In the genomic region with DNA sequence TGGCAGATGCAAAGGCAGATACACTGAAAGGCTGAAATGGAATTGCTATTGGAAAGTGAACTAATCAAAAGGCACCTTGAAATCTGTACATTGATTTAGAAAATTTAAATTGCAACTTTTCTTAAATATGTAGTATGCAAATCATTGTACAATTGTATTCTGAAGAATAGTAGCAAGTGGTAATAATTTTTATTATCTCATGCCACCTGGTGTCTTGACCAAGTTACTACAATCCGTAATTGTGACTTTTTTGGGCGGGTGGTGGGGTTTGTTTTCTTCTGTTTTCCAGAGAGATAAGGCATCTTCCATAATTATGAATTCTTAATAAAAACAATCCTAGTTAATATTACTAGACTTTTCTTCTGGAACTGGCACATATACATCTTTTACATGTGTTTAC, we compare ENCODE assay signal across 9 cellular contexts. TPM values are rescaled to one million over a fixed set of nuclear protein-coding genes. Genes with fewer than 3 reads are reported as not detected.
DNase-seq lines count a peak whose midpoint lies in the region; ATAC-seq and TF ChIP-seq lines count a peak whose summit lies in the region.
"Had no signal": no experiment of that assay in that cellular context is flagged by ENCODE, and none has a peak within 500 bp of the region (broad histone marks: within the 10 kb centered on the region; RNA-seq: fewer than 3 reads in every experiment).

No MANE protein-coding gene starts in this region.

- H3K27ac ChIP-seq in WERI-Rb-1 (no peak overlapping the region), vagina (no peak overlapping the region)

- 0 out of 2 replicates have a peak, but pooled peaks have one; percentile 14 for TF ChIP-seq CTCF in WERI-Rb-1 (IDR thresholded peaks at IDR 0.05; ENCODE audit: low read depth, low read length)
- peak in 2 of 3 experiments; percentile 10 to 35 for TF ChIP-seq CTCF in vagina (IDR thresholded peaks at IDR 0.05)

- H3K4me1 ChIP-seq in vagina = no peaks in the 10 kb centered on the region

- H3K36me3 ChIP-seq in WERI-Rb-1 (no peaks in the 10 kb centered on the region), vagina (no peaks in the 10 kb centered on the region)

- peaks cover 8% of the 10 kb centered on the region for H3K4me1 Mint-ChIP-seq in stimulated activated naive CD8-positive, alpha-beta T cell treated with anti-CD3 and anti-CD28 coated beads, Interleukin-15, amount 100 ng/mL, for 72 hours

- no peak overlapping the region for H3K27ac Mint-ChIP-seq in stimulated activated naive CD8-positive, alpha-beta T cell treated with anti-CD3 and anti-CD28 coated beads, Interleukin-15, amount 100 ng/mL, for 72 hours
- H3K27ac Mint-ChIP-seq: dendritic cell treated with granulocyte-macrophage colony-stimulating factor and Interleukin-4, amounts not matched to agents 40 ng/mL and 50 ng/mL, for 4 days had no signal

- H3K9me3 ChIP-seq in WERI-Rb-1 (ENCODE audit: severe bottlenecking) (no peaks in the 10 kb centered on the region), vagina (no peaks in the 10 kb centered on the region)

- intact Hi-C loops in vagina (cut with DNase I) = no loop called here

- H3K4me3 Mint-ChIP-seq in stimulated activated naive CD8-positive, alpha-beta T cell treated with anti-CD3 and anti-CD28 coated beads, Interleukin-15, amount 100 ng/mL, for 72 hours = no peak overlapping the region
- H3K4me3 Mint-ChIP-seq: dendritic cell treated with granulocyte-macrophage colony-stimulating factor and Interleukin-4, amounts not matched to agents 40 ng/mL and 50 ng/mL, for 4 days had no signal

- TF ChIP-seq POLR2A in vagina (IDR thresholded peaks at IDR 0.05) = no peak

- no peak for ATAC-seq in stimulated activated naive CD8-positive, alpha-beta T cell treated with anti-CD3 and anti-CD28 coated beads, Interleukin-15, Interleukin-2, amounts not matched to agents 100 U/mL and 50 U/mL, for 24 hours
- no peak for ATAC-seq in stimulated activated naive CD8-positive, alpha-beta T cell treated with anti-CD3 and anti-CD28 coated beads, Interleukin-15, amount 100 ng/mL, for 72 hours
- ATAC-seq in GM21515 (IDR thresholded peaks at IDR 0.05; ENCODE audit: unreplicated experiment) = no peak

- H3K27me3 Mint-ChIP-seq in stimulated activated naive CD8-positive, alpha-beta T cell treated with anti-CD3 and anti-CD28 coated beads, Interleukin-15, amount 100 ng/mL, for 72 hours = no peaks in the 10 kb centered on the region

- no peaks in the 10 kb centered on the region for H3K27me3 ChIP-seq in WERI-Rb-1 (ENCODE audit: insufficient read depth, low read depth, severe bottlenecking)
- H3K27me3 ChIP-seq in vagina = no peaks in the 10 kb centered on the region

- H3K4me3 ChIP-seq in WERI-Rb-1 (ENCODE audit: low read depth, low read length) = no peak overlapping the region
- H3K4me3 ChIP-seq in vagina = no peak overlapping the region

- DNase-seq in stimulated activated naive CD8-positive, alpha-beta T cell treated with anti-CD3 and anti-CD28 coated beads, Interleukin-15, Interleukin-2, amounts not matched to agents 100 U/mL and 50 U/mL, for 24 hours = peak; percentile 11
- DNase-seq in stimulated activated naive CD8-positive, alpha-beta T cell treated with anti-CD3 and anti-CD28 coated beads, Interleukin-15, amount 100 ng/mL, for 72 hours = no peak
- DNase-seq in HS-5 (ENCODE audit: low read depth) (peak; percentile 5), WERI-Rb-1 (no peak), iPS-NIHi7 (ENCODE audit: extremely low spot score) (peak; percentile 26), vagina (ENCODE audit: extremely low spot score in 2 of 2) (no peak), NCI-H510A treated with DMSO at 0.1 percent for 48 hours (lab: John Stamatoyannopoulos, UW) (no peak)

- H3K9me3 Mint-ChIP-seq in stimulated activated naive CD8-positive, alpha-beta T cell treated with anti-CD3 and anti-CD28 coated beads, Interleukin-15, amount 100 ng/mL, for 72 hours = no peaks in the 10 kb centered on the region
- H3K9me3 Mint-ChIP-seq: dendritic cell treated with granulocyte-macrophage colony-stimulating factor and Interleukin-4, amounts not matched to agents 40 ng/mL and 50 ng/mL, for 4 days had no signal

RNA-seq across cellular contexts. Expression of gene BCKDHB, which starts 12.5 kb away (rescaled TPM):
- 16.2 TPM for total RNA-seq in vagina

Comparison
In these comparisons a context has a peak if more than half of its experiments do, and no peak if none do; other contexts are left out.
1. DNase-seq: peak in stimulated activated naive CD8-positive, alpha-beta T cell treated with anti-CD3 and anti-CD28 coated beads, Interleukin-15, Interleukin-2, amounts not matched to agents 100 U/mL and 50 U/mL, for 24 hours (single experiment), HS-5 (single experiment) and iPS-NIHi7 (single experiment); none in stimulated activated naive CD8-positive, alpha-beta T cell treated with anti-CD3 and anti-CD28 coated beads, Interleukin-15, amount 100 ng/mL, for 72 hours (0 of 2), WERI-Rb-1 (single experiment), vagina (0 of 2) and NCI-H510A treated with DMSO at 0.1 percent for 48 hours (single experiment).